21 cellular contexts compared by ENCODE assay signal in the genomic region with DNA sequence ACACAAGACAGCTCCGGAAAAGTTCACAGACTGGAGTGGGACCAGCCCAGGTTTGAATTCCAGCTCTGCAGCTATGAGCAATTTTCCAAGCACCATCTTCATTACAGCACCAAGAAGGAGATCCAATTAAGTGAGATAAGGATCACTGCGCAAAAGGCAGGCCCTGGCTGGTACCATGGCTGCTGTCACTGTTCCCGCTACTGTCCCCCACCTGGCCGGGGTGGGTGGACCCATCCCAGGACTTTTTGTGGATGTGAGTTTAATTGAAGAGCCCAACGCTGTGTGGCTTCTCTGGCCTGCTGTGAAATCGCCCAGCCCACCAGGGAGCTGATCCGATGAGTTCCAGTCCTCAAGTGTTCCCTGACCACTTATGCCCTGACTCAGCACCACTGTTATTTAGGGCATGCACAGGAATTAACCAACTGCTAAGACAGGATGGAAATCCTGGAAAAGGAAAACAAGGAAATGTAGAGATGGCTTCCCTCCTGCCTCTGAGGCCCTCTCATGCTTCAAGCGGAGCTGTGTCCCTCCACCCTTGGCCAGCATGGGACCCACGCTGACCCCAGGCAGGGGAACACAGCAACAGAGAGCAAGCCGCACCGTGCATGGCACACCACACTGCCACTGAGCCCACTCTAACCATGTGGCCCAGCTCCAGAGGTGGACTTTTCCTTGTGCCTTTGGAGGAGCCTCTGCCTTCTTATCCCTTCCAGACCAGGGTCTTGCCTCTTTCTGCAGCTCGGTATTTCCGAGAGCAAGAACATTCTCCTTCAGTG.
DNase-seq lines count a peak whose midpoint lies in the region; ATAC-seq and TF ChIP-seq lines count a peak whose summit lies in the region.
"Had no signal": no experiment of that assay in that cellular context is flagged by ENCODE, and none has a peak within 500 bp of the region (broad histone marks: within the 10 kb centered on the region; RNA-seq: fewer than 3 reads in every experiment).

No MANE protein-coding gene starts in this region.

- no peak for ATAC-seq in HG03520 (IDR thresholded peaks at IDR 0.05; ENCODE audit: unreplicated experiment)
- ATAC-seq: activated CD8-positive, alpha-beta T cell treated with anti-CD3 and anti-CD28 coated beads, Interleukin-2, amount 10 ng/mL, durations not matched to agents 7 days and 5 days; heart right ventricle; left ventricle myocardium superior had no signal

- H3K27ac ChIP-seq in SJCRH30 (peak overlapping the region; percentile 20), spleen (no peak overlapping the region)
- H3K27ac ChIP-seq: adrenal gland, epithelial cell of prostate, heart right ventricle, HL-60 had no signal

- peak; percentile 9 for DNase-seq in ELR (ENCODE audit: low read depth)
- peak; percentile 21 to 46 for DNase-seq in SJCRH30
- DNase-seq in glomerular visceral epithelial cell (ENCODE audit: extremely low spot score) = peak; percentile 65
- DNase-seq in spleen = peak; percentile 65
- no peak for DNase-seq in NCI-H2029 (lab: John Stamatoyannopoulos, UW)
- DNase-seq in ecto neural progenitor cell (ENCODE audit: low spot score) = no peak
- DNase-seq: activated CD4-positive, CD25-positive, alpha-beta regulatory T cell treated with anti-CD3 and anti-CD28 coated beads, Interleukin-2, amount 50 U/mL, for 72 hours; activated CD8-positive, alpha-beta T cell treated with anti-CD3 and anti-CD28 coated beads, Interleukin-2, amount 10 ng/mL, durations not matched to agents 7 days and 5 days; activated T-cell treated with anti-CD3 and anti-CD28 coated beads, Interleukin-2, amount 50 U/mL, for 1 hour; adrenal gland; central memory CD4-positive, alpha-beta T cell; COR-L47; heart right ventricle; left ventricle myocardium superior; NCI-H1436; NCI-H2171; NCI-H526 treated with DMSO at 0.1 percent for 48 hours; nephron progenitor cell had no signal

- intact Hi-C loops in spleen (cut with DNase I; ENCODE audit: low total_unique reads) = no loop called here

- no peaks in the 10 kb centered on the region for H3K36me3 ChIP-seq in SJCRH30
- no peaks in the 10 kb centered on the region for H3K36me3 ChIP-seq in spleen
- H3K36me3 ChIP-seq: adrenal gland, heart right ventricle had no signal

- H3K9me3 ChIP-seq in SJCRH30 (replicated peaks) = no peaks in the 10 kb centered on the region
- H3K9me3 ChIP-seq in spleen = no peaks in the 10 kb centered on the region
- H3K9me3 ChIP-seq: adrenal gland, heart right ventricle had no signal

- H3K4me3 ChIP-seq in SJCRH30 = no peak overlapping the region
- no peak overlapping the region for H3K4me3 ChIP-seq in spleen
- H3K4me3 ChIP-seq: adrenal gland, heart right ventricle had no signal

- TF ChIP-seq CTCF in spleen (IDR thresholded peaks at IDR 0.05 in 8 of 11, conservative IDR thresholded peaks at IDR 0.05 in 3 of 11) = no peak

- no peak for TF ChIP-seq POLR2A in spleen (IDR thresholded peaks at IDR 0.05)

- 76 to 86% (median 85%) methylated on average over 10 to 13 of the region's 13 CpGs for WGBS in spleen, 5 donors

- no peaks in the 10 kb centered on the region for H3K27me3 ChIP-seq in SJCRH30
- H3K27me3 ChIP-seq in spleen (replicated peaks in 1 of 7) = no peaks in the 10 kb centered on the region
- H3K27me3 ChIP-seq: adrenal gland had no signal

- H3K4me1 ChIP-seq in SJCRH30 (peaks cover 20% of the 10 kb centered on the region), spleen (no peaks in the 10 kb centered on the region)
- H3K4me1 ChIP-seq: adrenal gland had no signal

Comparison
In these comparisons a context has a peak if more than half of its experiments do, and no peak if none do; other contexts are left out.
1. DNase-seq: peak in ELR (single experiment), SJCRH30 (2 of 2), glomerular visceral epithelial cell (single experiment) and spleen (single experiment); none in NCI-H2029 (single experiment) and ecto neural progenitor cell (single experiment).